12 cellular contexts compared by ENCODE assay signal in genomic region chr5:133993152-133993548, GRCh38. TPM values are rescaled to one million over a fixed set of nuclear protein-coding genes. Genes with fewer than 3 reads are reported as not detected.
DNase-seq lines count a peak whose midpoint lies in the region; ATAC-seq and TF ChIP-seq lines count a peak whose summit lies in the region.
"Had no signal": no experiment of that assay in that cellular context is flagged by ENCODE, and none has a peak within 500 bp of the region (broad histone marks: within the 10 kb centered on the region; RNA-seq: fewer than 3 reads in every experiment).

No MANE protein-coding gene starts in this region.

- peaks cover 1% of the 10 kb centered on the region for H3K9me3 Mint-ChIP-seq in glutamatergic neuron (ENCODE audit: unreplicated experiment)
- H3K9me3 Mint-ChIP-seq: activated B cell treated with CpG ODN at 0.5 μM for 24 hours, H9 had no signal

- H3K4me3 ChIP-seq in A673 (ENCODE audit: low read depth, low read length, poor library complexity, severe bottlenecking) = no peak overlapping the region
- H3K4me3 ChIP-seq: transverse colon had no signal

- no TSS peak for BruUV-seq in A673 (replicated peaks; lab: Mats Ljungman, UMichigan)

- H3K4me3 Mint-ChIP-seq in glutamatergic neuron (ENCODE audit: unreplicated experiment) = peak overlapping the region; percentile 36
- H3K4me3 Mint-ChIP-seq: activated B cell treated with CpG ODN at 0.5 μM for 24 hours, H9 had no signal

- TF ChIP-seq CTCF in A673 (conservative IDR thresholded peaks at IDR 0.05; ENCODE audit: low read depth, low read length) (no peak), glutamatergic neuron (IDR thresholded peaks at IDR 0.05; ENCODE audit: partially characterized antibody, unreplicated experiment) (no peak)

- no peak overlapping the region for H3K27ac Mint-ChIP-seq in glutamatergic neuron (ENCODE audit: unreplicated experiment)
- H3K27ac Mint-ChIP-seq: activated B cell treated with CpG ODN at 0.5 μM for 24 hours, progenitor cell of endocrine pancreas had no signal

- no peaks in the 10 kb centered on the region for H3K9me3 ChIP-seq in A673 (ENCODE audit: low read depth, low read length, poor library complexity, severe bottlenecking)
- H3K9me3 ChIP-seq: transverse colon had no signal

- H3K27me3 ChIP-seq in A673 (replicated peaks; ENCODE audit: insufficient read depth, low read depth, low read length, poor library complexity) = no peaks in the 10 kb centered on the region
- H3K27me3 ChIP-seq: transverse colon had no signal

- POLR2A ChIA-PET in A673 (lab: Charles Lee; ENCODE audit: low non-redundant PET) = no interaction called here

- peaks cover 47% of the 10 kb centered on the region for H3K4me1 ChIP-seq in A673 (ENCODE audit: insufficient read depth, low read length, poor library complexity, severe bottlenecking)

- H3K27me3 Mint-ChIP-seq in glutamatergic neuron (ENCODE audit: unreplicated experiment) = peaks cover 2% of the 10 kb centered on the region
- H3K27me3 Mint-ChIP-seq: activated B cell treated with CpG ODN at 0.5 μM for 24 hours, progenitor cell of endocrine pancreas had no signal

- intact Hi-C loops in A673 (cut with micrococcal nuclease; ENCODE audit: unreplicated experiment) = no loop called here

- no peaks in the 10 kb centered on the region for H3K36me3 Mint-ChIP-seq in glutamatergic neuron (ENCODE audit: unreplicated experiment)

- H3K36me3 ChIP-seq in A673 (ENCODE audit: insufficient read depth, low read length, poor library complexity, severe bottlenecking) = peaks cover 34% of the 10 kb centered on the region

- DNase-seq in A673 (ENCODE audit: low spot score) (peak; percentile 62), EH (ENCODE audit: low read depth) (peak; percentile 90), glutamatergic neuron (no peak), activated gamma-delta T cell (lab: John Stamatoyannopoulos, UW) (no peak), amygdala (lab: John Stamatoyannopoulos, UW) (no peak), CD1c-positive myeloid dendritic cell (ENCODE audit: extremely low spot score) (no peak)
- DNase-seq: activated B cell treated with CpG ODN at 0.5 μM for 24 hours, H9, transverse colon had no signal

- no peak overlapping the region for H3K27ac ChIP-seq in A673 (ENCODE audit: low read depth, low read length, poor library complexity, severe bottlenecking)
- H3K27ac ChIP-seq: transverse colon had no signal

- ATAC-seq in SK-N-SH treated with all-trans-retinoic acid at 6 μM for 48 hours (peak; percentile 75), HG03354 (IDR thresholded peaks at IDR 0.05; ENCODE audit: poor library complexity, severe bottlenecking, unreplicated experiment) (no peak)

- H3K4me1 Mint-ChIP-seq in glutamatergic neuron (ENCODE audit: low read depth, unreplicated experiment) = peaks cover 47% of the 10 kb centered on the region

- CTCF ChIA-PET in A673 (lab: Charles Lee) = interaction anchor here (1.2 kb wide), 2 partner anchors 13 to 46 kb away, joined by 3 to 4 read pairs; no protein-coding TSS in a partner anchor

TF ChIP-seq in SK-N-SH treated with all-trans-retinoic acid at 6 μM for 48 hours, 23 proteins besides CTCF, POLR2A, EP300 and RAD21:
- TF ChIP-seq ZFP30 (CRISPR knock-in tag; IDR thresholded peaks at IDR 0.05) (no peak), GLIS3 (CRISPR knock-in tag; IDR thresholded peaks at IDR 0.05) (no peak)
TF ChIP-seq in SK-N-SH treated with all-trans-retinoic acid at 6 μM for 48 hours: peak in this region for 0.

RNA-seq across cellular contexts. Expression of gene VDAC1, which starts 11.6 kb away (rescaled TPM):
- total RNA-seq in A673 (2021) (354 and 367 TPM in 2 replicates), glutamatergic neuron (ENCODE audit: unreplicated experiment) (132 TPM)

RNA-seq across cellular contexts. Expression of gene C5orf15, which starts 24.7 kb away (rescaled TPM):
- 40.8 and 41.5 TPM in 2 replicates for total RNA-seq in A673 (2021)
- total RNA-seq in glutamatergic neuron (ENCODE audit: unreplicated experiment) = 35.7 TPM

Comparison
In these comparisons a context has a peak if more than half of its experiments do, and no peak if none do; other contexts are left out.
1. DNase-seq: peak in A673 (single experiment) and EH (single experiment); none in glutamatergic neuron (single experiment), activated gamma-delta T cell (single experiment), amygdala (0 of 56) and CD1c-positive myeloid dendritic cell (single experiment).